21 cellular contexts compared by ENCODE assay signal in genomic region chr6:93789532-93789931, GRCh38.
"Had no signal": no experiment of that assay in that cellular context is flagged by ENCODE, and none has a peak within 500 bp of the region (broad histone marks: within the 10 kb centered on the region; RNA-seq: fewer than 3 reads in every experiment).

No MANE protein-coding gene starts in this region.

- H3K4me3 Mint-ChIP-seq: activated CD4-positive, alpha-beta T cell treated with anti-CD3 and anti-CD28 coated beads, Interleukin-2, amount 10 ng/mL, durations not matched to agents 7 days and 5 days; activated CD8-positive, alpha-beta T cell treated with anti-CD3 and anti-CD28 coated beads, Interleukin-2, amount 10 ng/mL, durations not matched to agents 7 days and 5 days; activated T-helper 1 cell treated with anti-CD3 and anti-CD28 coated beads, Interleukin-12 subunit alpha, Interleukin-12 subunit beta, Interleukin-2, Interleukin-4 antibody, amounts not matched to agents 30 ng/mL and 10 ng/mL and 1 ng/mL, durations not matched to agents 14 hours and 24 hours and 36 hours; immature natural killer cell; naive B cell had no signal

- H3K36me3 Mint-ChIP-seq: activated naive CD4-positive, alpha-beta T cell treated with anti-CD3 and anti-CD28 coated beads, Interleukin-2, amount 50 U/mL, for 72 hours; immature natural killer cell; naive B cell had no signal

- H3K27ac Mint-ChIP-seq: activated CD4-positive, alpha-beta T cell treated with anti-CD3 and anti-CD28 coated beads, Interleukin-2, amount 10 ng/mL, durations not matched to agents 7 days and 5 days; activated CD8-positive, alpha-beta T cell treated with anti-CD3 and anti-CD28 coated beads, Interleukin-2, amount 10 ng/mL, durations not matched to agents 7 days and 5 days; activated naive CD4-positive, alpha-beta T cell treated with anti-CD3 and anti-CD28 coated beads, Interleukin-2, amount 50 U/mL, for 72 hours; activated T-helper 1 cell treated with anti-CD3 and anti-CD28 coated beads, Interleukin-12 subunit alpha, Interleukin-12 subunit beta, Interleukin-2, Interleukin-4 antibody, amounts not matched to agents 30 ng/mL and 10 ng/mL and 1 ng/mL, durations not matched to agents 14 hours and 24 hours and 36 hours; immature natural killer cell; naive B cell; progenitor cell of endocrine pancreas had no signal

- ATAC-seq: activated CD8-positive, alpha-beta T cell treated with anti-CD3 and anti-CD28 coated beads, Interleukin-2, amount 10 ng/mL, durations not matched to agents 7 days and 5 days; activated naive CD4-positive, alpha-beta T cell treated with anti-CD3 and anti-CD28 coated beads, Interleukin-2, amount 50 U/mL, for 72 hours; lower lobe of right lung; stimulated activated naive CD8-positive, alpha-beta T cell treated with anti-CD3 and anti-CD28 coated beads, Interleukin-15, Interleukin-2, amounts not matched to agents 100 U/mL and 50 U/mL, for 24 hours had no signal

- H3K27me3 Mint-ChIP-seq: activated CD4-positive, alpha-beta T cell treated with anti-CD3 and anti-CD28 coated beads, Interleukin-2, amount 10 ng/mL, durations not matched to agents 7 days and 5 days; naive B cell had no signal

- H3K4me3 ChIP-seq: hepatocyte, lower lobe of right lung, upper lobe of left lung had no signal

- H3K9me3 Mint-ChIP-seq: activated T-helper 1 cell treated with anti-CD3 and anti-CD28 coated beads, Interleukin-12 subunit alpha, Interleukin-12 subunit beta, Interleukin-2, Interleukin-4 antibody, amounts not matched to agents 30 ng/mL and 10 ng/mL and 1 ng/mL, durations not matched to agents 14 hours and 24 hours and 36 hours had no signal

- DNase-seq: activated CD4-positive, alpha-beta T cell treated with anti-CD3 and anti-CD28 coated beads, Interleukin-2, amount 10 ng/mL, durations not matched to agents 7 days and 5 days; activated CD4-positive, CD25-positive, alpha-beta regulatory T cell treated with anti-CD3 and anti-CD28 coated beads, Interleukin-2, amount 50 U/mL, for 72 hours; activated CD8-positive, alpha-beta T cell treated with anti-CD3 and anti-CD28 coated beads, Interleukin-2, amount 10 ng/mL, durations not matched to agents 7 days and 5 days; activated gamma-delta T cell; cerebellar nuclear complex; foreskin melanocyte; glutamatergic neuron; immature natural killer cell; lower lobe of right lung; naive B cell; nucleus accumbens; retina; SK-N-SH; stimulated activated CD4-positive, alpha-beta T cell treated with anti-CD3 and anti-CD28 coated beads, Interleukin-12 subunit alpha, Interleukin-12 subunit beta, amount 100 ng/mL, for 4 hours; stimulated activated CD4-positive, alpha-beta T cell treated with anti-CD3 and anti-CD28 coated beads, Interleukin-4, amount 100 ng/mL, for 4 hours; stimulated activated naive CD8-positive, alpha-beta T cell treated with anti-CD3 and anti-CD28 coated beads, Interleukin-15, Interleukin-2, amounts not matched to agents 100 U/mL and 50 U/mL, for 24 hours; upper lobe of left lung had no signal

- H3K4me1 Mint-ChIP-seq: activated CD4-positive, alpha-beta T cell treated with anti-CD3 and anti-CD28 coated beads, Interleukin-2, amount 10 ng/mL, durations not matched to agents 7 days and 5 days; immature natural killer cell; naive B cell had no signal
